8 cellular contexts compared by ENCODE assay signal in genomic region chr18:36130883-36131653, GRCh38. TPM values are rescaled to one million over a fixed set of nuclear protein-coding genes. Genes with fewer than 3 reads are reported as not detected.
DNase-seq lines count a peak whose midpoint lies in the region; ATAC-seq and TF ChIP-seq lines count a peak whose summit lies in the region.

No MANE protein-coding gene starts in this region.

- ATAC-seq in activated CD8-positive, alpha-beta memory T cell treated with anti-CD3 and anti-CD28 coated beads, Interleukin-2, amount 10 ng/mL, durations not matched to agents 7 days and 5 days: no peak
- ATAC-seq in activated CD8-positive, alpha-beta T cell treated with anti-CD3 and anti-CD28 coated beads, Interleukin-2, amount 10 ng/mL, durations not matched to agents 7 days and 5 days: no peak
- no peak for ATAC-seq in GM21619 (IDR thresholded peaks at IDR 0.05; ENCODE audit: unreplicated experiment)
- no peak for ATAC-seq in HG02678 (IDR thresholded peaks at IDR 0.05; ENCODE audit: unreplicated experiment)

- H3K27ac ChIP-seq in iPS-20b (ENCODE audit: low read length): no peak overlapping the region
- no peak overlapping the region for H3K27ac ChIP-seq in testis

- intact Hi-C loops in testis (cut with DNase I; ENCODE audit: low total_unique reads): no loop called here

- no peaks in the 10 kb centered on the region for H3K27me3 Mint-ChIP-seq in activated CD8-positive, alpha-beta memory T cell treated with anti-CD3 and anti-CD28 coated beads, Interleukin-2, amount 10 ng/mL, durations not matched to agents 7 days and 5 days
- H3K27me3 Mint-ChIP-seq in activated CD8-positive, alpha-beta T cell treated with anti-CD3 and anti-CD28 coated beads, Interleukin-2, amount 10 ng/mL, durations not matched to agents 7 days and 5 days (ENCODE audit: low read depth): no peaks in the 10 kb centered on the region

- peak overlapping the region; percentile 95 for H3K4me3 Mint-ChIP-seq in activated CD8-positive, alpha-beta memory T cell treated with anti-CD3 and anti-CD28 coated beads, Interleukin-2, amount 10 ng/mL, durations not matched to agents 7 days and 5 days
- H3K4me3 Mint-ChIP-seq in activated CD8-positive, alpha-beta T cell treated with anti-CD3 and anti-CD28 coated beads, Interleukin-2, amount 10 ng/mL, durations not matched to agents 7 days and 5 days: peak overlapping the region; percentile 94

- 63 to 66% methylated on average over 23 to 26 of the region's 26 CpGs for WGBS in testis, 2 donors

- 0 out of 2 replicates have a peak, but pooled peaks cover 3% of the 10 kb centered on the region for H3K4me1 ChIP-seq in iPS-20b (ENCODE audit: insufficient read depth, low read length)
- H3K4me1 ChIP-seq in testis: peaks cover 11% of the 10 kb centered on the region

- CTCF ChIA-PET in activated CD8-positive, alpha-beta memory T cell treated with anti-CD3 and anti-CD28 coated beads, Interleukin-2, amount 10 ng/mL, durations not matched to agents 7 days and 5 days (lab: Charles Lee): interaction anchor here (0.9 kb wide), 1 partner anchor 156 kb away, joined by 4 read pairs; no protein-coding TSS in a partner anchor
- CTCF ChIA-PET in activated CD8-positive, alpha-beta T cell treated with anti-CD3 and anti-CD28 coated beads, Interleukin-2, amount 10 ng/mL, durations not matched to agents 7 days and 5 days (lab: Charles Lee): interaction anchor here (3.3 kb wide), 1 partner anchor 113 kb away, joined by 12 read pairs; no protein-coding TSS in a partner anchor

- no peak for TF ChIP-seq CTCF in testis (IDR thresholded peaks at IDR 0.05)

- no peak overlapping the region for H3K27ac Mint-ChIP-seq in activated CD8-positive, alpha-beta memory T cell treated with anti-CD3 and anti-CD28 coated beads, Interleukin-2, amount 10 ng/mL, durations not matched to agents 7 days and 5 days
- peak overlapping the region; percentile 95 for H3K27ac Mint-ChIP-seq in activated CD8-positive, alpha-beta T cell treated with anti-CD3 and anti-CD28 coated beads, Interleukin-2, amount 10 ng/mL, durations not matched to agents 7 days and 5 days

- H3K27me3 ChIP-seq in iPS-20b (ENCODE audit: insufficient read depth, low read length) (0 out of 2 replicates have a peak, but pooled peaks cover 5% of the 10 kb centered on the region), testis (no peaks in the 10 kb centered on the region)

- peaks cover 36% of the 10 kb centered on the region for H3K36me3 ChIP-seq in iPS-20b (ENCODE audit: insufficient read depth, low read depth, low read length)
- H3K36me3 ChIP-seq in testis (ENCODE audit: low read depth, missing control alignments): no peaks in the 10 kb centered on the region

- H3K9ac ChIP-seq in iPS-20b (ENCODE audit: low read depth, low read length): peak overlapping the region; percentile 95; the same call in 1 of the 2 replicates

- peaks cover 19% of the 10 kb centered on the region for H3K36me3 Mint-ChIP-seq in activated CD8-positive, alpha-beta memory T cell treated with anti-CD3 and anti-CD28 coated beads, Interleukin-2, amount 10 ng/mL, durations not matched to agents 7 days and 5 days
- peaks cover 22% of the 10 kb centered on the region for H3K36me3 Mint-ChIP-seq in activated CD8-positive, alpha-beta T cell treated with anti-CD3 and anti-CD28 coated beads, Interleukin-2, amount 10 ng/mL, durations not matched to agents 7 days and 5 days (ENCODE audit: low read depth)

- peaks cover 57% of the 10 kb centered on the region for H3K4me1 Mint-ChIP-seq in activated CD8-positive, alpha-beta memory T cell treated with anti-CD3 and anti-CD28 coated beads, Interleukin-2, amount 10 ng/mL, durations not matched to agents 7 days and 5 days
- H3K4me1 Mint-ChIP-seq in activated CD8-positive, alpha-beta T cell treated with anti-CD3 and anti-CD28 coated beads, Interleukin-2, amount 10 ng/mL, durations not matched to agents 7 days and 5 days (ENCODE audit: low read depth): peaks cover 50% of the 10 kb centered on the region

- no peaks in the 10 kb centered on the region for H3K9me3 Mint-ChIP-seq in activated CD8-positive, alpha-beta memory T cell treated with anti-CD3 and anti-CD28 coated beads, Interleukin-2, amount 10 ng/mL, durations not matched to agents 7 days and 5 days (ENCODE audit: low read depth)
- H3K9me3 Mint-ChIP-seq in activated CD8-positive, alpha-beta T cell treated with anti-CD3 and anti-CD28 coated beads, Interleukin-2, amount 10 ng/mL, durations not matched to agents 7 days and 5 days (ENCODE audit: insufficient read depth): no peaks in the 10 kb centered on the region

- H3K9me3 ChIP-seq in iPS-20b (ENCODE audit: insufficient read depth, low read depth, low read length): no peaks in the 10 kb centered on the region
- no peaks in the 10 kb centered on the region for H3K9me3 ChIP-seq in testis

- POLR2A ChIA-PET in activated CD8-positive, alpha-beta T cell treated with anti-CD3 and anti-CD28 coated beads, Interleukin-2, amount 10 ng/mL, durations not matched to agents 7 days and 5 days (lab: Charles Lee): interaction anchor here (0.6 to 1.5 kb wide), 4 partner anchors 9 to 537 kb away, joined by 3 to 5 read pairs (median 4); no protein-coding TSS in a partner anchor

- DNase-seq in activated CD8-positive, alpha-beta memory T cell treated with anti-CD3 and anti-CD28 coated beads, Interleukin-2, amount 10 ng/mL, durations not matched to agents 7 days and 5 days: no peak
- no peak for DNase-seq in activated CD8-positive, alpha-beta memory T cell treated with anti-CD3 and anti-CD28 coated beads for 24 hours
- DNase-seq in activated CD8-positive, alpha-beta T cell treated with anti-CD3 and anti-CD28 coated beads, Interleukin-2, amount 10 ng/mL, durations not matched to agents 7 days and 5 days: no peak
- DNase-seq in testis: no peak
- DNase-seq in amygdala (lab: John Stamatoyannopoulos, UW): no peak

- no peak for TF ChIP-seq POLR2A in testis (IDR thresholded peaks at IDR 0.05)

- H3K4me3 ChIP-seq in iPS-20b (ENCODE audit: low read length): peak overlapping the region; percentile 92
- peak overlapping the region; percentile 91 to 97 for H3K4me3 ChIP-seq in testis

RNA-seq across cellular contexts. Expression of gene ELP2, which starts 1.4 kb away (rescaled TPM):
- 10 to 100 TPM; 58.8 to 67.6 TPM for total RNA-seq in activated CD8-positive, alpha-beta memory T cell treated with anti-CD3 and anti-CD28 coated beads, Interleukin-2, amount 10 ng/mL, durations not matched to agents 7 days and 5 days
- total RNA-seq in activated CD8-positive, alpha-beta T cell treated with anti-CD3 and anti-CD28 coated beads, Interleukin-2, amount 10 ng/mL, durations not matched to agents 7 days and 5 days: 10 to 100 TPM; 57.6 to 60.1 TPM
- 10 to 100 TPM; 94.8 to 95.2 TPM for total RNA-seq in testis
- polyA plus RNA-seq in testis (ENCODE audit: insufficient read depth, low read depth, low replicate concordance): 81.0 TPM

RNA-seq across cellular contexts. Expression of gene SLC39A6, which starts 1.9 kb away (rescaled TPM):
- 10 to 100 TPM; 19.3 to 29.4 TPM for total RNA-seq in activated CD8-positive, alpha-beta memory T cell treated with anti-CD3 and anti-CD28 coated beads, Interleukin-2, amount 10 ng/mL, durations not matched to agents 7 days and 5 days
- 10 to 100 TPM; 19.4 to 19.7 TPM for total RNA-seq in activated CD8-positive, alpha-beta T cell treated with anti-CD3 and anti-CD28 coated beads, Interleukin-2, amount 10 ng/mL, durations not matched to agents 7 days and 5 days
- total RNA-seq in testis: 10 to 100 TPM; 51.4 to 53.8 TPM
- polyA plus RNA-seq in testis (ENCODE audit: insufficient read depth, low read depth, low replicate concordance): 38.1 TPM

RNA-seq across cellular contexts. Expression of gene MOCOS, which starts 56.2 kb away (rescaled TPM):
- under 1 TPM; 0.40 to 0.64 TPM for total RNA-seq in activated CD8-positive, alpha-beta memory T cell treated with anti-CD3 and anti-CD28 coated beads, Interleukin-2, amount 10 ng/mL, durations not matched to agents 7 days and 5 days
- under 1 TPM; 0.21 to 0.47 TPM for total RNA-seq in activated CD8-positive, alpha-beta T cell treated with anti-CD3 and anti-CD28 coated beads, Interleukin-2, amount 10 ng/mL, durations not matched to agents 7 days and 5 days
- 1 to 10 TPM; 1.5 to 1.9 TPM for total RNA-seq in testis
- polyA plus RNA-seq in testis (ENCODE audit: insufficient read depth, low read depth, low replicate concordance): 2.9 TPM
